Comparison of ENCODE assay signal across 20 cellular contexts in the genomic region with DNA sequence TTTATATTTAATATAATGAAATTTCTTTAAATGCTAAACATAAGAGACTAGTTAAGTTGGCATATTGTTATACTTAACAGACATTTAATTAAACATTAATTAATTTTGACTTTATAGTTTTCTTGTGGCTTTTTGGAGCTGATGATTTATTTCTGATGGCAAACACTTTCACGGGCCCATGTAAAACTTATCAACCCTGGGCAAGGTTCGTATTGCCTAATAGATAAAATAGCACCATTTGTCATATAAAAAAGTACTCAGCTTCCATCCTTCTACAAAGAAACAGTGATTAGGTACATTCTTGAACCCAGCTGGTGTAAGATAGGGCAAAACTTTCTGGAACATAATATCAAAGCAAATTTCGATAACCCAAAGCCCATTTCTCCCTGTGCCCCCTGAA.
DNase-seq lines count a peak whose midpoint lies in the region; ATAC-seq, FAIRE-seq and TF ChIP-seq lines count a peak whose summit lies in the region.
"Had no signal": no experiment of that assay in that cellular context is flagged by ENCODE, and none has a peak within 500 bp of the region (broad histone marks: within the 10 kb centered on the region; RNA-seq: fewer than 3 reads in every experiment).

No MANE protein-coding gene starts in this region.

- peaks cover 0 to 1% (median 0%) of the 10 kb centered on the region in 4 donors for H3K9me3 ChIP-seq in liver (ENCODE audit: control insufficient read depth in 4 of 4, low read length in 3 of 4)
- no peaks in the 10 kb centered on the region for H3K9me3 ChIP-seq in HepG2 (ENCODE audit: low read length)
- no peaks in the 10 kb centered on the region for H3K9me3 ChIP-seq in astrocyte (ENCODE audit: insufficient read depth, low read depth, low read length)
- H3K9me3 ChIP-seq in small intestine (ENCODE audit: control insufficient read depth, low read depth): no peaks in the 10 kb centered on the region
- H3K9me3 ChIP-seq: A549 had no signal

- intact Hi-C loops in HepG2 (cut with micrococcal nuclease; ENCODE audit: unreplicated experiment): no loop called here

- H3K27me3 ChIP-seq in liver (ENCODE audit: control insufficient read depth in 4 of 4, insufficient read depth in 4 of 4, low read length in 3 of 4): no peaks in the 10 kb centered on the region
- H3K27me3 ChIP-seq in HepG2 (ENCODE audit: control insufficient read depth in 1 of 2, insufficient read depth in 2 of 2, low read length in 2 of 2): no peaks in the 10 kb centered on the region
- no peaks in the 10 kb centered on the region for H3K27me3 ChIP-seq in astrocyte (ENCODE audit: insufficient read depth, low read length)
- no peaks in the 10 kb centered on the region for H3K27me3 ChIP-seq in small intestine (ENCODE audit: control insufficient read depth in 2 of 2, insufficient read depth in 2 of 2, low read length in 2 of 2)

- TF ChIP-seq RAD21 in liver (IDR thresholded peaks at IDR 0.05) (no peak), HepG2 (CRISPR knock-in tag; IDR thresholded peaks at IDR 0.05) (no peak)

- no TSS peak for BruUV-seq in HepG2 (replicated peaks; lab: Mats Ljungman, UMichigan)

- no peaks in the 10 kb centered on the region for H3K27me3 Mint-ChIP-seq in astrocyte (ENCODE audit: low read depth, unreplicated experiment)
- H3K27me3 Mint-ChIP-seq: B cell; CD4-positive, alpha-beta T cell had no signal

- no peaks in the 10 kb centered on the region for H3K4me1 Mint-ChIP-seq in astrocyte (ENCODE audit: low read depth, unreplicated experiment)
- H3K4me1 Mint-ChIP-seq: B cell had no signal

- DNase-seq in HepG2 (ENCODE audit: low spot score): no peak
- no peak for DNase-seq in astrocyte (ENCODE audit: low read depth)
- no peak for DNase-seq in left lobe of liver (ENCODE audit: low spot score)
- DNase-seq in small intestine: peak; percentile 16
- DNase-seq in NCI-H128 (lab: John Stamatoyannopoulos, UW; ENCODE audit: unreplicated experiment): no peak
- DNase-seq in OCI-M1 (lab: John Stamatoyannopoulos, UW): no peak
- DNase-seq: AML-193; CD4-positive, alpha-beta T cell; CD8-positive, alpha-beta T cell; DMS79 treated with DMSO at 0.1 percent for 48 hours; GF-D8 had no signal

- TF ChIP-seq CTCF in liver (IDR thresholded peaks at IDR 0.05; ENCODE audit: low read depth, low read length, missing input control): no peak
- TF ChIP-seq CTCF in HepG2 (CRISPR knock-in tag; IDR thresholded peaks at IDR 0.05): no peak
- TF ChIP-seq CTCF in astrocyte (IDR thresholded peaks at IDR 0.05; ENCODE audit: insufficient read depth, low read depth, low read length): no peak

- TF ChIP-seq EP300 in HepG2 (IDR thresholded peaks at IDR 0.05; ENCODE audit: low read depth in 2 of 2, low read length in 2 of 2) (no peak), HepG2 (CRISPR knock-in tag; IDR thresholded peaks at IDR 0.05; ENCODE audit: borderline replicate concordance) (no peak)

- H3K36me3 Mint-ChIP-seq in astrocyte (ENCODE audit: low read depth, unreplicated experiment): no peaks in the 10 kb centered on the region
- H3K36me3 Mint-ChIP-seq: CD8-positive, alpha-beta T cell had no signal

- H3K9me3 Mint-ChIP-seq in astrocyte (ENCODE audit: unreplicated experiment): no peaks in the 10 kb centered on the region
- H3K9me3 Mint-ChIP-seq: CD4-positive, alpha-beta T cell; CD8-positive, alpha-beta T cell had no signal

- no peak for FAIRE-seq in HepG2 (lab: Jason Lieb, UNC)
- FAIRE-seq in astrocyte (lab: Jason Lieb, UNC): peak; percentile 64
- no peak for FAIRE-seq in small intestine (lab: Jason Lieb, UNC)
- FAIRE-seq: GM12891, GM19239 had no signal

- in situ Hi-C loops in HepG2 (cut with HindIII; ENCODE audit: extremely low pct_ligation_motif_present, low pct_unique_long_range_greater_than_20kb): loop anchor here (25.0 kb wide), 1 partner anchor 278 kb away; no protein-coding TSS in a partner anchor

- H3K4me1 ChIP-seq in liver (ENCODE audit: control insufficient read depth in 4 of 4, insufficient read depth in 4 of 4, low read length in 3 of 4) (no peaks in the 10 kb centered on the region), HepG2 (ENCODE audit: insufficient read depth, low read length) (no peaks in the 10 kb centered on the region), astrocyte (ENCODE audit: insufficient read depth, low read length) (no peaks in the 10 kb centered on the region), small intestine (ENCODE audit: control insufficient read depth in 2 of 2, insufficient read depth in 1 of 2, low read depth in 1 of 2, low read length in 1 of 2) (no peaks in the 10 kb centered on the region)
- H3K4me1 ChIP-seq: A549; BLaER1 treated with 17β-estradiol and CSF1 and Interleukin-3, amounts not matched to agents 10 nM and 100 nM had no signal

- 49% methylated on average over 3 of the region's 3 CpGs for whole genome bisulfite sequencing in liver
- whole genome bisulfite sequencing in HepG2 (ENCODE audit: low lambda C conversion rate): 3% methylated on average over 3 of the region's 3 CpGs
- WGBS in small intestine, 3 donors: 15 to 51% (median 37%) methylated on average over 3 of the region's 3 CpGs

- TF ChIP-seq POLR2A in HepG2 (IDR thresholded peaks at IDR 0.05; ENCODE audit: insufficient read depth in 1 of 2, low read depth in 2 of 2, low read length in 2 of 2): no peak

- H4K20me1 ChIP-seq in HepG2 (ENCODE audit: insufficient read depth, low read length) (no peaks in the 10 kb centered on the region), astrocyte (ENCODE audit: insufficient read depth, low read length) (no peaks in the 10 kb centered on the region)
- H4K20me1 ChIP-seq: BLaER1 treated with 17β-estradiol and CSF1 and Interleukin-3, amounts not matched to agents 10 nM and 100 nM had no signal

- H3K79me2 ChIP-seq in HepG2 (ENCODE audit: insufficient read depth, low read length): no peaks in the 10 kb centered on the region
- H3K79me2 ChIP-seq in astrocyte (ENCODE audit: insufficient read depth, low read length): no peaks in the 10 kb centered on the region

- H3K27ac Mint-ChIP-seq in astrocyte (ENCODE audit: unreplicated experiment): no peak overlapping the region
- H3K27ac Mint-ChIP-seq: B cell; CD4-positive, alpha-beta T cell; CD8-positive, alpha-beta T cell had no signal

- H3K27ac ChIP-seq in liver (ENCODE audit: low read depth in 1 of 2, low read length in 2 of 2) (no peak overlapping the region), HepG2 (ENCODE audit: extremely low read length, insufficient read depth, low read length) (no peak overlapping the region), astrocyte (ENCODE audit: low read depth, low read length) (no peak overlapping the region), small intestine (ENCODE audit: low read depth in 1 of 2, low read length in 1 of 2) (no peak overlapping the region)
- H3K27ac ChIP-seq: 22Rv1; A549; BLaER1 treated with 17β-estradiol and CSF1 and Interleukin-3, amounts not matched to agents 10 nM and 100 nM; C4-2B had no signal

- H3K4me2 ChIP-seq in HepG2 (ENCODE audit: low read depth, low read length): no peak overlapping the region
- no peak overlapping the region for H3K4me2 ChIP-seq in astrocyte (ENCODE audit: low read length)
- H3K4me2 ChIP-seq: A549; BLaER1 treated with 17β-estradiol and CSF1 and Interleukin-3, amounts not matched to agents 10 nM and 100 nM had no signal

- POLR2A ChIA-PET in HepG2 (lab: Yijun Ruan, JAX): no interaction called here

- H3K4me3 Mint-ChIP-seq in astrocyte (ENCODE audit: unreplicated experiment): no peak overlapping the region
- H3K4me3 Mint-ChIP-seq: B cell; CD4-positive, alpha-beta T cell; CD8-positive, alpha-beta T cell had no signal

- no peak overlapping the region for H3K4me3 ChIP-seq in liver (ENCODE audit: low read depth in 1 of 3, low read length in 3 of 3)
- no peak overlapping the region for H3K4me3 ChIP-seq in HepG2 (replicated peaks in 1 of 3; ENCODE audit: insufficient read depth in 1 of 3, low read depth in 2 of 3, low read length in 3 of 3)
- no peak overlapping the region for H3K4me3 ChIP-seq in astrocyte (ENCODE audit: insufficient read depth, low read depth, low read length)
- no peak overlapping the region for H3K4me3 ChIP-seq in small intestine (ENCODE audit: low read depth in 1 of 2, low read length in 2 of 2)
- H3K4me3 ChIP-seq: A549; BLaER1 treated with 17β-estradiol and CSF1 and Interleukin-3, amounts not matched to agents 10 nM and 100 nM had no signal

- no peak overlapping the region for H3K9ac ChIP-seq in liver (ENCODE audit: low read depth in 1 of 2, low read length in 2 of 2)
- no peak overlapping the region for H3K9ac ChIP-seq in HepG2 (ENCODE audit: insufficient read depth, low read depth, low read length)
- H3K9ac ChIP-seq in astrocyte (ENCODE audit: low read length): no peak overlapping the region
- H3K9ac ChIP-seq: BLaER1 treated with 17β-estradiol and CSF1 and Interleukin-3, amounts not matched to agents 10 nM and 100 nM had no signal

- ATAC-seq in HepG2 (no peak), left lobe of liver (peak; percentile 41), HG03439 (IDR thresholded peaks at IDR 0.05; ENCODE audit: unreplicated experiment) (no peak)
- ATAC-seq: A549; CD8-positive, alpha-beta T cell had no signal

- CTCF ChIA-PET in HepG2 (lab: Yijun Ruan, JAX; ENCODE audit: low intra/inter-chr PET ratio, low total read pairs): no interaction called here

- H3K36me3 ChIP-seq in liver (ENCODE audit: control insufficient read depth in 4 of 4, insufficient read depth in 3 of 4, low read depth in 1 of 4, low read length in 3 of 4): no peaks in the 10 kb centered on the region
- no peaks in the 10 kb centered on the region for H3K36me3 ChIP-seq in HepG2 (replicated peaks in 1 of 2; ENCODE audit: control insufficient read depth in 1 of 2, insufficient read depth in 2 of 2, low read length in 2 of 2)
- H3K36me3 ChIP-seq in astrocyte (ENCODE audit: insufficient read depth, low read length): no peaks in the 10 kb centered on the region
- no peaks in the 10 kb centered on the region for H3K36me3 ChIP-seq in small intestine (ENCODE audit: control insufficient read depth in 2 of 2, insufficient read depth in 2 of 2, low read length in 2 of 2)
- H3K36me3 ChIP-seq: BLaER1 treated with 17β-estradiol and CSF1 and Interleukin-3, amounts not matched to agents 10 nM and 100 nM had no signal

- H2AFZ ChIP-seq in HepG2 (ENCODE audit: low read length) (no peak overlapping the region), astrocyte (ENCODE audit: low read depth, low read length) (no peak overlapping the region)

TF ChIP-seq in liver, 16 proteins besides CTCF, POLR2A, EP300 and RAD21 (continues in another document):
- TF ChIP-seq HNF4A (conservative IDR thresholded peaks at IDR 0.05) (peak; percentile 52 to 55), EGR1 (IDR thresholded peaks at IDR 0.05; ENCODE audit: low read depth in 2 of 2) (no peak), TAF1 (conservative IDR thresholded peaks at IDR 0.05) (no peak)
